1 cellular context compared by ENCODE assay signal in genomic region chr5:171407234-171407633, GRCh38.
TF ChIP-seq lines count a peak whose summit lies in the region.

No MANE protein-coding gene starts in this region.

TF ChIP-seq in HepG2, 621 proteins besides CTCF, POLR2A, EP300 and RAD21:
- TF ChIP-seq JUNB (CRISPR knock-in tag; IDR thresholded peaks at IDR 0.05; ENCODE audit: borderline replicate concordance): no peak
- peak; percentile 97 for TF ChIP-seq RBM22 (optimal IDR thresholded peaks at IDR 0.05; ENCODE audit: low read length)
